ENCODE assay signal across 18 cellular contexts in the genomic region with DNA sequence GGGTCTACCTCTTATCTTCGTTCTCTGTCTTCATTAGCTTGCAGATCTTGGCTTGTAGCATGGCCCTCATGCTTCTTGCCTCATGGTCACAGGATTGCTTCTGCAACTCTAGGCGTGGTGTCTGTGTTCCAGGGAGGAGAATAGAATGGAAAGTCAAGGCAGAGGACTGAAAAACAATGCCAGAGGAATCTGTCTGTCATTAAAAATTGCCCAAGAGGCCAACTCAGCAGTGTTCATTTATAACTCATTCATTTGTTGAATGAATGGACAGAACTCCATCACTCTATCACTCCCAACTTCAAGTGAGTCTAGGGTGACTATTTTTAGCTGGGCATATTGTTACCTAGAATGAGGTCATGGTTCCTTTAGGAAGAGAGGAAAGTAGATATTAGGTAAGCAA.
DNase-seq lines count a peak whose midpoint lies in the region; ATAC-seq, FAIRE-seq and TF ChIP-seq lines count a peak whose summit lies in the region.
"Had no signal": no experiment of that assay in that cellular context is flagged by ENCODE, and none has a peak within 500 bp of the region (broad histone marks: within the 10 kb centered on the region; RNA-seq: fewer than 3 reads in every experiment).

No MANE protein-coding gene starts in this region.

- no peak for FAIRE-seq in bronchial epithelial cell (lab: Jason Lieb, UNC)
- FAIRE-seq: GM12892 had no signal

- ATAC-seq in GM19035 (IDR thresholded peaks at IDR 0.05; ENCODE audit: unreplicated experiment) (no peak), GM21447 (IDR thresholded peaks at IDR 0.05; ENCODE audit: unreplicated experiment) (no peak)

- TF ChIP-seq CTCF in AG10803 (conservative IDR thresholded peaks at IDR 0.05; ENCODE audit: low read length), result no peak
- no peak for TF ChIP-seq CTCF in bronchial epithelial cell (IDR thresholded peaks at IDR 0.05; ENCODE audit: insufficient read depth, low read length, severe bottlenecking)
- no peak for TF ChIP-seq CTCF in foreskin fibroblast (IDR thresholded peaks at IDR 0.05; ENCODE audit: low read depth, low read length)

- DNase-seq in AG10803 (ENCODE audit: low read depth) (peak; percentile 12), AG20443 (ENCODE audit: low spot score) (peak; percentile 23), bronchial epithelial cell (ENCODE audit: low read depth) (peak; percentile 48), foreskin fibroblast (peak; percentile 13 to 33), D341Med (ENCODE audit: low spot score) (no peak)
- DNase-seq: Caco-2; CD4-positive, alpha-beta memory T cell; DND-41; Karpas-422; NCI-H1694; NCI-H2081 treated with DMSO at 0.1 percent for 48 hours; NCI-H446 treated with DMSO at 0.1 percent for 48 hours; NCI-H526 treated with DMSO at 0.1 percent for 48 hours; SHP77 had no signal

- H3K4me3 ChIP-seq in AG10803 (ENCODE audit: low read length) (no peak overlapping the region), bronchial epithelial cell (ENCODE audit: low read depth, low read length) (no peak overlapping the region), foreskin fibroblast (ENCODE audit: low read depth in 1 of 2, low read length in 2 of 2) (no peak overlapping the region)
- H3K4me3 ChIP-seq: BLaER1 treated with 17β-estradiol and CSF1 and Interleukin-3, amounts not matched to agents 10 nM and 100 nM had no signal

- H3K36me3 ChIP-seq in bronchial epithelial cell (ENCODE audit: control insufficient read depth, insufficient read depth, low read length), result no peaks in the 10 kb centered on the region

- H3K27me3 ChIP-seq in bronchial epithelial cell (ENCODE audit: control insufficient read depth, insufficient read depth, low read length), result no peaks in the 10 kb centered on the region
- H3K27me3 ChIP-seq: BLaER1 treated with 17β-estradiol and CSF1 and Interleukin-3, amounts not matched to agents 10 nM and 100 nM had no signal
